Comparison of ENCODE assay signal across 14 cellular contexts in genomic region chr16:87937231-87937542, GRCh38. TPM values are rescaled to one million over a fixed set of nuclear protein-coding genes. Genes with fewer than 3 reads are reported as not detected.
"Had no signal": no experiment of that assay in that cellular context is flagged by ENCODE, and none has a peak within 500 bp of the region (broad histone marks: within the 10 kb centered on the region; RNA-seq: fewer than 3 reads in every experiment).

No MANE protein-coding gene starts in this region.

RNA-seq across cellular contexts. Expression of gene CA5A, which starts 0.9 kb away (rescaled TPM):
- total RNA-seq: stomach, subcutaneous adipose tissue, suprapubic skin, temporal lobe, testis, thoracic aorta, thyroid gland, tibial nerve, transverse colon, upper lobe of right lung, ureter, urinary bladder, uterus, vagina had no signal
- polyA plus RNA-seq: stomach, urinary bladder had no signal
